1 cellular context compared by ENCODE assay signal in the genomic region with DNA sequence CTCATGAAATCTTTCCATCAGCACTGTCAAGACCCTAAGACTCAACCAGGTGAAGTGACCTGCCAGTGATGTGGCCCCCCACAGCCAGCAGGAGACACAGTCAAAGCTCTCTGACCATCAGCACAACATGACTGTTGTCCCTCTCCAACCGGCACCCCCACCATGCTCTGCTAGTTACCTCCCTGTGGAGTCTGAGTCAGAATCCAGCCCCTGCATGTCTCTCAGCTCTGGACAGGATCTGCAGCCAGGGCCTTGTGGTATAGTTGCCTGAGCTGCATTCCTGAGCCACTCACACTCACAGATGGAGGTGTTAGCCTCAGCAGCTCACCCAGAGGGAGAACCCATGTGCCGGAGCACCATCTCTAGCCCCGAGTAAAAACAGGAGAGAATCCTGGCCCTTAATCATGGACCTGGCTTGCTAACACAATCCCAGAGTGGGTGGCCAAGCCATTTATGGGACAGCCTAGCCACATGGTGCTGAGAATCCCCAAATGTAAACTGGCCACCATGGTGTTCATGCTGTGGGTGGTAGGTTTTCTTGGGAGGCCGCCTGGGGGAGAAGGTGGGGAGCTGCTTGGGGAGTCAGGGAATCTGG.
TF ChIP-seq lines count a peak whose summit lies in the region.

No MANE protein-coding gene starts in this region.

TF ChIP-seq in K562, 482 proteins besides CTCF, POLR2A, EP300 and RAD21 (continued from another document):
- TF ChIP-seq, protein P1, sequence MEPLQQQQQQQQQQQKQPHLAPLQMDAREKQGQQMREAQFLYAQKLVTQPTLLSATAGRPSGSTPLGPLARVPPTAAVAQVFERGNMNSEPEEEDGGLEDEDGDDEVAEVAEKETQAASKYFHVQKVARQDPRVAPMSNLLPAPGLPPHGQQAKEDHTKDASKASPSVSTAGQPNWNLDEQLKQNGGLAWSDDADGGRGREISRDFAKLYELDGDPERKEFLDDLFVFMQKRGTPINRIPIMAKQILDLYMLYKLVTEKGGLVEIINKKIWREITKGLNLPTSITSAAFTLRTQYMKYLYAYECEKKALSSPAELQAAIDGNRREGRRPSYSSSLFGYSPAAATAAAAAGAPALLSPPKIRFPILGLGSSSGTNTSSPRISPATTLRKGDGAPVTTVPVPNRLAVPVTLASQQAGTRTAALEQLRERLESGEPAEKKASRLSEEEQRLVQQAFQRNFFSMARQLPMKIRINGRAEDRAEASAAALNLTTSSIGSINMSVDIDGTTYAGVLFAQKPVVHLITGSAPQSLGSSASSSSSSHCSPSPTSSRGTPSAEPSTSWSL (CRISPR knock-in tag; IDR thresholded peaks at IDR 0.05; ENCODE audit: borderline replicate concordance): no peak
- TF ChIP-seq BRD9 (IDR thresholded peaks at IDR 0.05; ENCODE audit: low read depth, partially characterized antibody) (no peak), STAT5B (CRISPR knock-in tag; IDR thresholded peaks at IDR 0.05) (no peak), ZNF23 (CRISPR knock-in tag; IDR thresholded peaks at IDR 0.05) (no peak), POLR2B (IDR thresholded peaks at IDR 0.05; ENCODE audit: low read depth, partially characterized antibody) (no peak), GTF2E2 (tag; IDR thresholded peaks at IDR 0.05) (0 out of 2 replicates have a peak, but pooled peaks have one; percentile 38), DPF2 (IDR thresholded peaks at IDR 0.05) (no peak)
